ENCODE assay signal across 8 cellular contexts in genomic region chr7:92135100-92135429, GRCh38. TPM values are rescaled to one million over a fixed set of nuclear protein-coding genes. Genes with fewer than 3 reads are reported as not detected.
DNase-seq lines count a peak whose midpoint lies in the region; ATAC-seq and TF ChIP-seq lines count a peak whose summit lies in the region.

No MANE protein-coding gene starts in this region.

- TF ChIP-seq POLR2A in body of pancreas (IDR thresholded peaks at IDR 0.05): no peak

- H3K4me1 ChIP-seq in heart right ventricle (peaks cover 0 to 26% (median 16%) of the 10 kb centered on the region in 9 donors), body of pancreas (peaks cover 24% of the 10 kb centered on the region)

- ATAC-seq in heart right ventricle: peak in 2 of 8 donors; percentile 10 to 15
- no peak for ATAC-seq in left ventricle myocardium superior
- ATAC-seq in body of pancreas: peak; percentile 23
- peak in 1 of 2 donors; percentile 10 for ATAC-seq in stimulated activated naive B cell treated with anti-CD40 and anti-IgM and Interleukin-4, amounts not matched to agents 10 μg/mL and 1 μg/mL and 100 μg/mL, for 72 hours (replicated peaks)

- WGBS in heart right ventricle, 2 donors: 3% methylated on average over 12 of the region's 12 CpGs
- 1 to 7% methylated on average over 5 to 12 of the region's 12 CpGs for WGBS in body of pancreas, 2 donors

- peaks cover 17 to 27% of the 10 kb centered on the region in 2 donors for H3K4me1 Mint-ChIP-seq in stimulated activated naive B cell treated with anti-CD40 and anti-IgM and Interleukin-4, amounts not matched to agents 10 μg/mL and 1 μg/mL and 100 μg/mL, for 72 hours

- H3K27me3 ChIP-seq in heart right ventricle (no peaks in the 10 kb centered on the region), body of pancreas (no peaks in the 10 kb centered on the region)

- peaks cover 22 to 28% of the 10 kb centered on the region in 2 donors for H3K36me3 Mint-ChIP-seq in stimulated activated naive B cell treated with anti-CD40 and anti-IgM and Interleukin-4, amounts not matched to agents 10 μg/mL and 1 μg/mL and 100 μg/mL, for 72 hours

- peaks cover 0 to 8% of the 10 kb centered on the region in 2 donors for H3K9me3 Mint-ChIP-seq in stimulated activated naive B cell treated with anti-CD40 and anti-IgM and Interleukin-4, amounts not matched to agents 10 μg/mL and 1 μg/mL and 100 μg/mL, for 72 hours

- peaks cover 0 to 14% (median 2%) of the 10 kb centered on the region in 9 donors for H3K36me3 ChIP-seq in heart right ventricle
- H3K36me3 ChIP-seq in body of pancreas (replicated peaks in 1 of 2; ENCODE audit: insufficient read depth in 1 of 2, low read depth in 2 of 2): no peaks in the 10 kb centered on the region

- H3K9me3 ChIP-seq in heart right ventricle (no peaks in the 10 kb centered on the region), body of pancreas (no peaks in the 10 kb centered on the region)

- intact Hi-C loops in heart right ventricle (cut with DNase I) (loop anchor here in 2 of 10 donors (2.0 to 10.0 kb wide), 2 partner anchors 44 to 80 kb away; partner anchors contain the start of gene LRRD1 (in 1 of the 2)), left ventricle myocardium superior (cut with micrococcal nuclease) (no loop called here), body of pancreas (cut with DNase I) (no loop called here)

- peak overlapping the region; percentile 94 to 100 for H3K4me3 Mint-ChIP-seq in stimulated activated naive B cell treated with anti-CD40 and anti-IgM and Interleukin-4, amounts not matched to agents 10 μg/mL and 1 μg/mL and 100 μg/mL, for 72 hours

- H3K4me3 ChIP-seq in heart right ventricle (peak overlapping the region; percentile 77 to 99 (median 89)), body of pancreas (peak overlapping the region; percentile 69 to 95)

- H3K27me3 Mint-ChIP-seq in stimulated activated naive B cell treated with anti-CD40 and anti-IgM and Interleukin-4, amounts not matched to agents 10 μg/mL and 1 μg/mL and 100 μg/mL, for 72 hours: no peaks in the 10 kb centered on the region

- DNase-seq in heart right ventricle (peak in 1 of 2 donors; percentile 12), left ventricle myocardium superior (no peak), NCI-H2196 treated with DMSO at 0.1 percent for 48 hours (lab: John Stamatoyannopoulos, UW; ENCODE audit: unreplicated experiment) (peak; percentile 44), body of pancreas (peak; percentile 32 to 52 (median 41)), islet precursor cell (peak; percentile 55), HT-29 (ENCODE audit: low spot score) (no peak)
- DNase-seq in stimulated activated naive B cell treated with anti-CD40 and anti-IgM and Interleukin-4, amounts not matched to agents 10 μg/mL and 1 μg/mL and 100 μg/mL, for 72 hours: no peak
- DNase-seq in stimulated activated CD4-positive, alpha-beta T cell treated with anti-CD3 and anti-CD28 coated beads, Interleukin-15, amount 100 ng/mL, for 24 hours: no peak

- no peak for TF ChIP-seq CTCF in heart right ventricle (IDR thresholded peaks at IDR 0.05)
- no peak for TF ChIP-seq CTCF in body of pancreas (IDR thresholded peaks at IDR 0.05)

- peak overlapping the region; percentile 99 for H3K27ac Mint-ChIP-seq in stimulated activated naive B cell treated with anti-CD40 and anti-IgM and Interleukin-4, amounts not matched to agents 10 μg/mL and 1 μg/mL and 100 μg/mL, for 72 hours

- peak overlapping the region; percentile 90 to 99 (median 94) for H3K27ac ChIP-seq in heart right ventricle
- H3K27ac ChIP-seq in body of pancreas: peak overlapping the region; percentile 93 to 99 (median 97)

RNA-seq across cellular contexts. Expression of gene CYP51A1, which starts 0.8 kb away (rescaled TPM):
- total RNA-seq in heart right ventricle (10 to 100 TPM; 20.3 to 45.5 (median 27.0) TPM), left ventricle myocardium superior (17.6 TPM), body of pancreas (10 to 100 TPM; 32.9 to 35.9 TPM)
- polyA plus RNA-seq in heart right ventricle: 10 to 100 TPM in 1 of 2 donors, 1 to 10 TPM in 1; 5.8 to 22.1 TPM
- 74.3 and 75.1 TPM in 2 replicates for total RNA-seq in HT-29 (2014; rRNA removed; shearing (Covaris generic))

RNA-seq across cellular contexts. Expression of gene LRRD1, which starts 43.9 kb away (rescaled TPM):
- total RNA-seq in heart right ventricle (under 1 TPM in 4 of 10 donors, not detected in 6; 0.08 to 0.18 (median 0.12) TPM), left ventricle myocardium superior (not detected), body of pancreas (not detected)
- polyA plus RNA-seq in heart right ventricle: not detected
- not detected in 2 replicates for total RNA-seq in HT-29 (2014; rRNA removed; shearing (Covaris generic))

Comparison
In these comparisons a context has a peak if more than half of its experiments do, and no peak if none do; other contexts are left out.
1. DNase-seq: peak in NCI-H2196 treated with DMSO at 0.1 percent for 48 hours (single experiment), body of pancreas (4 of 4) and islet precursor cell (single experiment); none in left ventricle myocardium superior (single experiment), stimulated activated naive B cell treated with anti-CD40 and anti-IgM and Interleukin-4, amounts not matched to agents 10 μg/mL and 1 μg/mL and 100 μg/mL, for 72 hours (single experiment), stimulated activated CD4-positive, alpha-beta T cell treated with anti-CD3 and anti-CD28 coated beads, Interleukin-15, amount 100 ng/mL, for 24 hours (single experiment) and HT-29 (single experiment).